In genomic region chr20:3209023-3209945, GRCh38 we compare ENCODE assay signal across 1 cellular context.
TF ChIP-seq lines count a peak whose summit lies in the region.

Gene ITPA (plus strand): TSS chr20:3209498. CDS start chr20:3209552, 54 bp downstream.

TF ChIP-seq in WTC11, 78 proteins besides CTCF, POLR2A, EP300 and RAD21 (continued from another document):
- TF ChIP-seq CBFB (CRISPR knock-in tag; IDR thresholded peaks at IDR 0.05; ENCODE audit: low read depth) (0 out of 2 replicates have a peak, but pooled peaks have one; percentile 37), HMGA2 (CRISPR knock-in tag; IDR thresholded peaks at IDR 0.05) (no peak), ZNF396 (CRISPR knock-in tag; IDR thresholded peaks at IDR 0.05; ENCODE audit: borderline replicate concordance) (no peak), RORB (CRISPR knock-in tag; IDR thresholded peaks at IDR 0.05) (no peak), SP1 (CRISPR knock-in tag; conservative IDR thresholded peaks at IDR 0.05) (no peak), HMGXB4 (CRISPR knock-in tag; IDR thresholded peaks at IDR 0.05) (0 out of 2 replicates have a peak, but pooled peaks have one; percentile 33), MAX (CRISPR knock-in tag; IDR thresholded peaks at IDR 0.05) (peak; percentile 81), USF1 (CRISPR knock-in tag; IDR thresholded peaks at IDR 0.05) (peak; percentile 50), FOXJ3 (CRISPR knock-in tag; IDR thresholded peaks at IDR 0.05; ENCODE audit: borderline replicate concordance) (no peak), ZNF219 (CRISPR knock-in tag; IDR thresholded peaks at IDR 0.05; ENCODE audit: borderline replicate concordance) (no peak), NR2C2 (CRISPR knock-in tag; IDR thresholded peaks at IDR 0.05) (0 out of 2 replicates have a peak, but pooled peaks have one; percentile 16), PRDM15 (CRISPR knock-in tag; IDR thresholded peaks at IDR 0.05) (0 out of 2 replicates have a peak, but pooled peaks have one; percentile 23), TEAD1 (CRISPR knock-in tag; IDR thresholded peaks at IDR 0.05) (peak; percentile 47; the same call in 1 of the 2 replicates), ZNF281 (CRISPR knock-in tag; IDR thresholded peaks at IDR 0.05) (0 out of 2 replicates have a peak, but pooled peaks have one; percentile 24), SMAD3 (CRISPR knock-in tag; IDR thresholded peaks at IDR 0.05; ENCODE audit: borderline replicate concordance) (peak; percentile 62; the same call in 1 of the 2 replicates), ZNF138 (CRISPR knock-in tag; conservative IDR thresholded peaks at IDR 0.05) (0 out of 2 replicates have a peak, but pooled peaks have one; percentile 63), ETV6 (CRISPR knock-in tag; IDR thresholded peaks at IDR 0.05) (0 out of 2 replicates have a peak, but pooled peaks have one; percentile 69), ELF4 (CRISPR knock-in tag; IDR thresholded peaks at IDR 0.05; ENCODE audit: low read depth) (no peak), NR1H2 (CRISPR knock-in tag; IDR thresholded peaks at IDR 0.05) (no peak)
